1 cellular context compared by ENCODE assay signal in genomic region chr7:130894146-130895005, GRCh38.
A peak's percentile ranks its signal among the peaks of the same experiment; 100 is the strongest.
TF ChIP-seq lines count a peak whose summit lies in the region.

No MANE protein-coding gene starts in this region.

TF ChIP-seq in HepG2, 621 proteins besides CTCF, POLR2A, EP300 and RAD21 (continued from another document and continues in another):
- TF ChIP-seq, protein P1, sequence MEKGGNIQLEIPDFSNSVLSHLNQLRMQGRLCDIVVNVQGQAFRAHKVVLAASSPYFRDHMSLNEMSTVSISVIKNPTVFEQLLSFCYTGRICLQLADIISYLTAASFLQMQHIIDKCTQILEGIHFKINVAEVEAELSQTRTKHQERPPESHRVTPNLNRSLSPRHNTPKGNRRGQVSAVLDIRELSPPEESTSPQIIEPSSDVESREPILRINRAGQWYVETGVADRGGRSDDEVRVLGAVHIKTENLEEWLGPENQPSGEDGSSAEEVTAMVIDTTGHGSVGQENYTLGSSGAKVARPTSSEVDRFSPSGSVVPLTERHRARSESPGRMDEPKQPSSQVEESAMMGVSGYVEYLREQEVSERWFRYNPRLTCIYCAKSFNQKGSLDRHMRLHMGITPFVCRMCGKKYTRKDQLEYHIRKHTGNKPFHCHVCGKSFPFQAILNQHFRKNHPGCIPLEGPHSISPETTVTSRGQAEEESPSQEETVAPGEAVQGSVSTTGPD (CRISPR knock-in tag; IDR thresholded peaks at IDR 0.05) = no peak
- TF ChIP-seq SNAI1 (CRISPR knock-in tag; IDR thresholded peaks at IDR 0.05; ENCODE audit: borderline replicate concordance) (no peak), SNRNP70 (IDR thresholded peaks at IDR 0.05; ENCODE audit: low read depth, low read length) (no peak), ZNF747 (CRISPR knock-in tag; IDR thresholded peaks at IDR 0.05; ENCODE audit: borderline replicate concordance) (no peak), CEBPG (CRISPR knock-in tag; IDR thresholded peaks at IDR 0.05) (no peak), KAT2B (IDR thresholded peaks at IDR 0.05; ENCODE audit: borderline replicate concordance, low read depth, low read length) (no peak), RARG (CRISPR knock-in tag; IDR thresholded peaks at IDR 0.05; ENCODE audit: low read depth) (no peak), ZNF232 (CRISPR knock-in tag; IDR thresholded peaks at IDR 0.05; ENCODE audit: borderline replicate concordance) (no peak), HDAC1 (CRISPR knock-in tag; IDR thresholded peaks at IDR 0.05) (no peak), ZBTB10 (CRISPR knock-in tag; IDR thresholded peaks at IDR 0.05; ENCODE audit: borderline replicate concordance) (no peak), ATRX (CRISPR knock-in tag; IDR thresholded peaks at IDR 0.05; ENCODE audit: borderline replicate concordance) (no peak), RBAK (CRISPR knock-in tag; IDR thresholded peaks at IDR 0.05) (no peak), DNMT3B (CRISPR knock-in tag; conservative IDR thresholded peaks at IDR 0.05) (no peak), HHEX (CRISPR knock-in tag; IDR thresholded peaks at IDR 0.05) (no peak), NCOA5 (CRISPR knock-in tag; IDR thresholded peaks at IDR 0.05) (no peak), NR2F6 (IDR thresholded peaks at IDR 0.05) (peak; percentile 70; the same call in 1 of the 2 replicates), NR2F6 (CRISPR knock-in tag; IDR thresholded peaks at IDR 0.05) (peak; percentile 85), ZNF432 (CRISPR knock-in tag; IDR thresholded peaks at IDR 0.05; ENCODE audit: borderline replicate concordance) (no peak), ZNF33B (CRISPR knock-in tag; IDR thresholded peaks at IDR 0.05) (no peak), ZNF207 (IDR thresholded peaks at IDR 0.05; ENCODE audit: borderline replicate concordance) (no peak), MEF2D (CRISPR knock-in tag; IDR thresholded peaks at IDR 0.05) (no peak), TERF1 (CRISPR knock-in tag; IDR thresholded peaks at IDR 0.05) (no peak), ZBTB1 (CRISPR knock-in tag; IDR thresholded peaks at IDR 0.05; ENCODE audit: borderline replicate concordance) (no peak), HIC2 (CRISPR knock-in tag; IDR thresholded peaks at IDR 0.05; ENCODE audit: low read depth) (peak; percentile 88), ZNF12 (CRISPR knock-in tag; IDR thresholded peaks at IDR 0.05) (peak; percentile 9; the same call in 1 of the 2 replicates), SNAPC2 (CRISPR knock-in tag; IDR thresholded peaks at IDR 0.05) (no peak), FOXO1 (CRISPR knock-in tag; IDR thresholded peaks at IDR 0.05) (no peak), ZNF292 (CRISPR knock-in tag; IDR thresholded peaks at IDR 0.05; ENCODE audit: borderline replicate concordance, low read depth) (no peak), ZNF850 (CRISPR knock-in tag; conservative IDR thresholded peaks at IDR 0.05) (no peak), AGO2 (optimal IDR thresholded peaks at IDR 0.05; ENCODE audit: low read depth, low read length) (no peak), TRAFD1 (CRISPR knock-in tag; IDR thresholded peaks at IDR 0.05; ENCODE audit: borderline replicate concordance) (no peak), ZNF362 (CRISPR knock-in tag; IDR thresholded peaks at IDR 0.05; ENCODE audit: borderline replicate concordance) (no peak), ZNF34 (CRISPR knock-in tag; IDR thresholded peaks at IDR 0.05; ENCODE audit: borderline replicate concordance) (no peak), ZMAT5 (CRISPR knock-in tag; IDR thresholded peaks at IDR 0.05; ENCODE audit: borderline replicate concordance, low read depth) (no peak), ZNF205 (CRISPR knock-in tag; IDR thresholded peaks at IDR 0.05) (no peak), HNRNPL (IDR thresholded peaks at IDR 0.05; ENCODE audit: low read depth, low read length) (peak; percentile 74; the same call in 1 of the 2 replicates), ZNF124 (CRISPR knock-in tag; IDR thresholded peaks at IDR 0.05) (no peak), HCFC1 (IDR thresholded peaks at IDR 0.05; ENCODE audit: low read depth, low read length) (no peak)
- TF ChIP-seq, protein P2, sequence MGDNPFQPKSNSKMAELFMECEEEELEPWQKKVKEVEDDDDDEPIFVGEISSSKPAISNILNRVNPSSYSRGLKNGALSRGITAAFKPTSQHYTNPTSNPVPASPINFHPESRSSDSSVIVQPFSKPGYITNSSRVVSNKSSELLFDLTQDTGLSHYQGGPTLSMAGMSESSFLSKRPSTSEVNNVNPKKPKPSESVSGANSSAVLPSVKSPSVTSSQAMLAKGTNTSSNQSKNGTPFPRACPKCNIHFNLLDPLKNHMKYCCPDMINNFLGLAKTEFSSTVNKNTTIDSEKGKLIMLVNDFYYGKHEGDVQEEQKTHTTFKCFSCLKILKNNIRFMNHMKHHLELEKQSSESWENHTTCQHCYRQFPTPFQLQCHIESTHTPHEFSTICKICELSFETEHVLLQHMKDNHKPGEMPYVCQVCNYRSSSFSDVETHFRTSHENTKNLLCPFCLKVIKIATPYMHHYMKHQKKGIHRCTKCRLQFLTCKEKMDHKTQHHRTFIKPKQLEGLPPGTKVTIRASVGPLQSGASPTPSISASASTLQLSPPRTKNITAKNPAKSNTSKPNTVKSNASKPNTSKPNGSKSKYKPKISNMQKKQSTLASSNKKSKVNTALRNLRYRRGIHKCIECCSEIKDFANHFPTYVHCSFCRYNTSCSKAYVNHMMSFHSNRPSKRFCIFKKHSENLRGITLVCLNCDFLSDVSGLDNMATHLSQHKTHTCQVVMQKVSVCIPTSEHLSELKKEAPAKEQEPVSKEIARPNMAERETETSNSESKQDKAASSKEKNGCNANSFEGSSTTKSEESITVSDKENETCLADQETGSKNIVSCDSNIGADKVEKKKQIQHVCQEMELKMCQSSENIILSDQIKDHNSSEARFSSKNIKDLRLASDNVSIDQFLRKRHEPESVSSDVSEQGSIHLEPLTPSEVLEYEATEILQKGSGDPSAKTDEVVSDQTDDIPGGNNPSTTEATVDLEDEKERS (CRISPR knock-in tag; IDR thresholded peaks at IDR 0.05) = no peak
- TF ChIP-seq, protein P3, sequence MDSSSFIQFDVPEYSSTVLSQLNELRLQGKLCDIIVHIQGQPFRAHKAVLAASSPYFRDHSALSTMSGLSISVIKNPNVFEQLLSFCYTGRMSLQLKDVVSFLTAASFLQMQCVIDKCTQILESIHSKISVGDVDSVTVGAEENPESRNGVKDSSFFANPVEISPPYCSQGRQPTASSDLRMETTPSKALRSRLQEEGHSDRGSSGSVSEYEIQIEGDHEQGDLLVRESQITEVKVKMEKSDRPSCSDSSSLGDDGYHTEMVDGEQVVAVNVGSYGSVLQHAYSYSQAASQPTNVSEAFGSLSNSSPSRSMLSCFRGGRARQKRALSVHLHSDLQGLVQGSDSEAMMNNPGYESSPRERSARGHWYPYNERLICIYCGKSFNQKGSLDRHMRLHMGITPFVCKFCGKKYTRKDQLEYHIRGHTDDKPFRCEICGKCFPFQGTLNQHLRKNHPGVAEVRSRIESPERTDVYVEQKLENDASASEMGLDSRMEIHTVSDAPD (CRISPR knock-in tag; IDR thresholded peaks at IDR 0.05) = no peak
- TF ChIP-seq, protein P4, sequence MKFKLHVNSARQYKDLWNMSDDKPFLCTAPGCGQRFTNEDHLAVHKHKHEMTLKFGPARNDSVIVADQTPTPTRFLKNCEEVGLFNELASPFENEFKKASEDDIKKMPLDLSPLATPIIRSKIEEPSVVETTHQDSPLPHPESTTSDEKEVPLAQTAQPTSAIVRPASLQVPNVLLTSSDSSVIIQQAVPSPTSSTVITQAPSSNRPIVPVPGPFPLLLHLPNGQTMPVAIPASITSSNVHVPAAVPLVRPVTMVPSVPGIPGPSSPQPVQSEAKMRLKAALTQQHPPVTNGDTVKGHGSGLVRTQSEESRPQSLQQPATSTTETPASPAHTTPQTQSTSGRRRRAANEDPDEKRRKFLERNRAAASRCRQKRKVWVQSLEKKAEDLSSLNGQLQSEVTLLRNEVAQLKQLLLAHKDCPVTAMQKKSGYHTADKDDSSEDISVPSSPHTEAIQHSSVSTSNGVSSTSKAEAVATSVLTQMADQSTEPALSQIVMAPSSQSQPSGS (CRISPR knock-in tag; IDR thresholded peaks at IDR 0.05) = no peak
- TF ChIP-seq, protein P5, sequence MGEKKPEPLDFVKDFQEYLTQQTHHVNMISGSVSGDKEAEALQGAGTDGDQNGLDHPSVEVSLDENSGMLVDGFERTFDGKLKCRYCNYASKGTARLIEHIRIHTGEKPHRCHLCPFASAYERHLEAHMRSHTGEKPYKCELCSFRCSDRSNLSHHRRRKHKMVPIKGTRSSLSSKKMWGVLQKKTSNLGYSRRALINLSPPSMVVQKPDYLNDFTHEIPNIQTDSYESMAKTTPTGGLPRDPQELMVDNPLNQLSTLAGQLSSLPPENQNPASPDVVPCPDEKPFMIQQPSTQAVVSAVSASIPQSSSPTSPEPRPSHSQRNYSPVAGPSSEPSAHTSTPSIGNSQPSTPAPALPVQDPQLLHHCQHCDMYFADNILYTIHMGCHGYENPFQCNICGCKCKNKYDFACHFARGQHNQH (CRISPR knock-in tag; IDR thresholded peaks at IDR 0.05) = peak; percentile 38; the same call in 1 of the 2 replicates
